In the genomic region with DNA sequence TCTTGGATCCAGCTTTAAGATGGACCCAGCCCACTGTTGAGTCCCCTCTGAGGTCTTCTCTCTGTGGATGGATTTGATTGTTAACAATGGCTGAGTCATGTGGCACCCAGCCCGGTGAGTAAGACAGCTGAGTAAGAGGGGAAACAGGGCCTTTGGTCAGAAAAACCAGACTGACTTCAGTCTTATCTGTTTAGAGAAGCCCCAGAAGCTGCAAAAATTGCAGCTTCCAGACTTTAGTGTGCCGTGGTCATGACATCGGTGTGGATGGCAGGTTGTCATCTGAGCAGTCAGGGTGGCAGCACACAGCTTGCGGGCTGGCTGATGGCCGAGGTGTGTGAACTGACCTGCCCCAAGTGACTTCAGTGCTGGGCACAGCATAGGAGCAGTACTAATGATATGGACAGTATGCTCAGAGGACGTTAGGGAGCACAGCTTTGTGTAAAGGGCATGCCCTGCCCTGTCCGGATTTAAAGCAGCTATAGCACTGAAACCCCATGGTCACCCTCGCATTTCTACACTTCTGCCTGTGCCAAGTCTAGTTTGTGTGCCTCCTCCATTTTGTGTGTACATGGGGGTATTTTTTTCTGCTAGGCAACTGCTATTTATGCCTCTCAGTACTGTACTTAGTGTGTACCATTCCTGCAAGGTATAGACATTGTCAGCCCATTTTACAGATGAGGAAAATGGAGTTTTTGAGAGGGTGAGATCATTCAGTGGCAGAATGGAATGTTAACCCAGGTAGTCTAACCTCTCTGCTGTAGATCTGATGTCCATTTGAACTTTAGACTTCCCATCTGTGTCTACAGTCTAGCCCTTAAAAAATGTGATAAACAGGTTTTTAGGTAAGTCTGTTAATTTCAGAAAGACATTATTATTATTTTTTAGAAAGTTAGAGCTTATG, we compare ENCODE assay signal across 8 cellular contexts. TPM values are rescaled to one million over a fixed set of nuclear protein-coding genes. Genes with fewer than 3 reads are reported as not detected.
DNase-seq lines count a peak whose midpoint lies in the region; ATAC-seq, FAIRE-seq and TF ChIP-seq lines count a peak whose summit lies in the region.

No MANE protein-coding gene starts in this region.

- H3K27me3 ChIP-seq in bronchial epithelial cell (ENCODE audit: control insufficient read depth, insufficient read depth, low read length) (no peaks in the 10 kb centered on the region), liver (ENCODE audit: control insufficient read depth in 4 of 4, insufficient read depth in 4 of 4, low read length in 3 of 4) (no peaks in the 10 kb centered on the region)

- POLR2A ChIA-PET in OCI-LY7 (lab: Charles Lee): interaction anchor here (0.5 to 1.1 kb wide), 2 partner anchors 30 to 107 kb away, joined by 3 read pairs; no protein-coding TSS in a partner anchor

- peak; percentile 90 for DNase-seq in OCI-M1 (lab: John Stamatoyannopoulos, UW)
- DNase-seq in bronchial epithelial cell (ENCODE audit: low read depth): peak; percentile 96
- peak; percentile 41 for DNase-seq in stimulated activated CD4-positive, alpha-beta T cell treated with anti-CD3 and anti-CD28 coated beads, Interleukin-4, amount 100 ng/mL, for 24 hours
- DNase-seq in OCI-LY7 (ENCODE audit: low spot score): no peak

- H3K4me3 ChIP-seq in bronchial epithelial cell (ENCODE audit: low read depth, low read length) (no peak overlapping the region), liver (ENCODE audit: low read depth in 1 of 3, low read length in 3 of 3) (no peak overlapping the region), OCI-LY7 (ENCODE audit: low read depth, low read length, poor library complexity, severe bottlenecking) (no peak overlapping the region)

- H3K36me3 ChIP-seq in bronchial epithelial cell (ENCODE audit: control insufficient read depth, insufficient read depth, low read length): peaks cover 1% of the 10 kb centered on the region
- no peaks in the 10 kb centered on the region for H3K36me3 ChIP-seq in liver (ENCODE audit: control insufficient read depth in 4 of 4, insufficient read depth in 3 of 4, low read depth in 1 of 4, low read length in 3 of 4)
- no peaks in the 10 kb centered on the region for H3K36me3 ChIP-seq in OCI-LY7 (ENCODE audit: insufficient read depth, low read length)

- peak in 1 of 2 donors; percentile 21 for TF ChIP-seq RAD21 in liver (IDR thresholded peaks at IDR 0.05)

- peak overlapping the region; percentile 10 to 18 for H3K9ac ChIP-seq in liver (ENCODE audit: low read depth in 1 of 2, low read length in 2 of 2)

- H4K20me1 ChIP-seq in OCI-LY7 (ENCODE audit: insufficient read depth, low read length): no peaks in the 10 kb centered on the region

- TF ChIP-seq CTCF in bronchial epithelial cell (IDR thresholded peaks at IDR 0.05; ENCODE audit: insufficient read depth, low read length, severe bottlenecking) (no peak), liver (IDR thresholded peaks at IDR 0.05; ENCODE audit: low read depth, low read length, missing input control) (no peak), OCI-LY7 (conservative IDR thresholded peaks at IDR 0.05; ENCODE audit: low read length) (no peak)

- CTCF ChIA-PET in OCI-LY7 (lab: Charles Lee; ENCODE audit: unreplicated experiment): no interaction called here

- H3K9me3 ChIP-seq in liver (ENCODE audit: control insufficient read depth in 4 of 4, low read length in 3 of 4) (no peaks in the 10 kb centered on the region), OCI-LY7 (ENCODE audit: low read length) (no peaks in the 10 kb centered on the region)

- H2AFZ ChIP-seq in OCI-LY7 (ENCODE audit: low read length): no peak overlapping the region

- peak; percentile 75 for FAIRE-seq in bronchial epithelial cell (lab: Jason Lieb, UNC)

- intact Hi-C loops in OCI-LY7 (cut with micrococcal nuclease; ENCODE audit: unreplicated experiment): no loop called here

- 22% methylated on average over 8 of the region's 8 CpGs for WGBS in liver

- H3K4me2 ChIP-seq in OCI-LY7 (ENCODE audit: low read length): no peak overlapping the region

- H3K79me2 ChIP-seq in OCI-LY7 (ENCODE audit: insufficient read depth, low read depth, low read length): no peaks in the 10 kb centered on the region

- ATAC-seq in GM21423 (IDR thresholded peaks at IDR 0.05; ENCODE audit: unreplicated experiment) (peak; percentile 48), HG03378 (IDR thresholded peaks at IDR 0.05; ENCODE audit: unreplicated experiment) (no peak), HG02840 (IDR thresholded peaks at IDR 0.05; ENCODE audit: low FRiP score, unreplicated experiment) (no peak)

- no peaks in the 10 kb centered on the region for H3K9me2 ChIP-seq in OCI-LY7 (ENCODE audit: insufficient read depth, low read length)

- peak overlapping the region; percentile 85 to 91 for H3K27ac ChIP-seq in liver (ENCODE audit: low read depth in 1 of 2, low read length in 2 of 2)
- H3K27ac ChIP-seq in OCI-LY7 (ENCODE audit: low read depth, low read length, poor library complexity, severe bottlenecking): no peak overlapping the region

- BruUV-seq in OCI-LY7 (replicated peaks; lab: Mats Ljungman, UMichigan): no TSS peak

- H3K4me1 ChIP-seq in liver (ENCODE audit: control insufficient read depth in 4 of 4, insufficient read depth in 4 of 4, low read length in 3 of 4) (peaks cover 15 to 47% (median 32%) of the 10 kb centered on the region in 4 donors), OCI-LY7 (ENCODE audit: insufficient read depth, low read length, poor library complexity, severe bottlenecking) (no peaks in the 10 kb centered on the region)

TF ChIP-seq in liver, 16 proteins besides CTCF, POLR2A, EP300 and RAD21:
- TF ChIP-seq ATF3 (IDR thresholded peaks at IDR 0.05): peak; percentile 15
- peak; percentile 40 to 76 for TF ChIP-seq JUND (IDR thresholded peaks at IDR 0.05)
- no peak for TF ChIP-seq ZBTB33 (IDR thresholded peaks at IDR 0.05)
- TF ChIP-seq TAF1 (conservative IDR thresholded peaks at IDR 0.05): no peak
- TF ChIP-seq EGR1 (IDR thresholded peaks at IDR 0.05; ENCODE audit: low read depth in 2 of 2): no peak
- peak; percentile 37 to 59 for TF ChIP-seq HNF4A (conservative IDR thresholded peaks at IDR 0.05)
- TF ChIP-seq GABPA (IDR thresholded peaks at IDR 0.05 in 1 of 2, conservative IDR thresholded peaks at IDR 0.05 in 1 of 2): no peak
- no peak for TF ChIP-seq FOXA2 (IDR thresholded peaks at IDR 0.05)
- TF ChIP-seq, protein P1, sequence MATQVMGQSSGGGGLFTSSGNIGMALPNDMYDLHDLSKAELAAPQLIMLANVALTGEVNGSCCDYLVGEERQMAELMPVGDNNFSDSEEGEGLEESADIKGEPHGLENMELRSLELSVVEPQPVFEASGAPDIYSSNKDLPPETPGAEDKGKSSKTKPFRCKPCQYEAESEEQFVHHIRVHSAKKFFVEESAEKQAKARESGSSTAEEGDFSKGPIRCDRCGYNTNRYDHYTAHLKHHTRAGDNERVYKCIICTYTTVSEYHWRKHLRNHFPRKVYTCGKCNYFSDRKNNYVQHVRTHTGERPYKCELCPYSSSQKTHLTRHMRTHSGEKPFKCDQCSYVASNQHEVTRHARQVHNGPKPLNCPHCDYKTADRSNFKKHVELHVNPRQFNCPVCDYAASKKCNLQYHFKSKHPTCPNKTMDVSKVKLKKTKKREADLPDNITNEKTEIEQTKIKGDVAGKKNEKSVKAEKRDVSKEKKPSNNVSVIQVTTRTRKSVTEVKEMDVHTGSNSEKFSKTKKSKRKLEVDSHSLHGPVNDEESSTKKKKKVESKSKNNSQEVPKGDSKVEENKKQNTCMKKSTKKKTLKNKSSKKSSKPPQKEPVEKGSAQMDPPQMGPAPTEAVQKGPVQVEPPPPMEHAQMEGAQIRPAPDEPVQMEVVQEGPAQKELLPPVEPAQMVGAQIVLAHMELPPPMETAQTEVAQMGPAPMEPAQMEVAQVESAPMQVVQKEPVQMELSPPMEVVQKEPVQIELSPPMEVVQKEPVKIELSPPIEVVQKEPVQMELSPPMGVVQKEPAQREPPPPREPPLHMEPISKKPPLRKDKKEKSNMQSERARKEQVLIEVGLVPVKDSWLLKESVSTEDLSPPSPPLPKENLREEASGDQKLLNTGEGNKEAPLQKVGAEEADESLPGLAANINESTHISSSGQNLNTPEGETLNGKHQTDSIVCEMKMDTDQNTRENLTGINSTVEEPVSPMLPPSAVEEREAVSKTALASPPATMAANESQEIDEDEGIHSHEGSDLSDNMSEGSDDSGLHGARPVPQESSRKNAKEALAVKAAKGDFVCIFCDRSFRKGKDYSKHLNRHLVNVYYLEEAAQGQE (IDR thresholded peaks at IDR 0.05): peak; percentile 80
- no peak for TF ChIP-seq YY1 (IDR thresholded peaks at IDR 0.05)
- peak; percentile 8 for TF ChIP-seq SP1 (IDR thresholded peaks at IDR 0.05)
- no peak for TF ChIP-seq HNF4G (IDR thresholded peaks at IDR 0.05)
- no peak for TF ChIP-seq NR2F2 (IDR thresholded peaks at IDR 0.05)
- TF ChIP-seq FOXA1 (IDR thresholded peaks at IDR 0.05): no peak
- peak in 1 of 2 donors; percentile 54 for TF ChIP-seq RXRA (IDR thresholded peaks at IDR 0.05)
- TF ChIP-seq, protein P2, sequence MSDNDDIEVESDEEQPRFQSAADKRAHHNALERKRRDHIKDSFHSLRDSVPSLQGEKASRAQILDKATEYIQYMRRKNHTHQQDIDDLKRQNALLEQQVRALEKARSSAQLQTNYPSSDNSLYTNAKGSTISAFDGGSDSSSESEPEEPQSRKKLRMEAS (IDR thresholded peaks at IDR 0.05): no peak

RNA-seq across cellular contexts. Expression of gene FLNB, which starts 44.4 kb away (rescaled TPM):
- total RNA-seq in bronchial epithelial cell (460 and 822 TPM in 2 replicates), liver (100 to 1,000 TPM in 1 of 2 donors, 10 to 100 TPM in 1; 53.8 to 124 TPM), OCI-LY7 (2022) (39.1 and 39.7 TPM in 2 replicates)
- 10 to 100 TPM; 22.9 to 34.7 TPM for polyA plus RNA-seq in liver
- 29.5 and 29.9 TPM in 2 replicates for total RNA-seq in OCI-LY7 (2014; rRNA removed; shearing (Covaris generic))
